ENCODE assay signal across 1 cellular context in the genomic region with DNA sequence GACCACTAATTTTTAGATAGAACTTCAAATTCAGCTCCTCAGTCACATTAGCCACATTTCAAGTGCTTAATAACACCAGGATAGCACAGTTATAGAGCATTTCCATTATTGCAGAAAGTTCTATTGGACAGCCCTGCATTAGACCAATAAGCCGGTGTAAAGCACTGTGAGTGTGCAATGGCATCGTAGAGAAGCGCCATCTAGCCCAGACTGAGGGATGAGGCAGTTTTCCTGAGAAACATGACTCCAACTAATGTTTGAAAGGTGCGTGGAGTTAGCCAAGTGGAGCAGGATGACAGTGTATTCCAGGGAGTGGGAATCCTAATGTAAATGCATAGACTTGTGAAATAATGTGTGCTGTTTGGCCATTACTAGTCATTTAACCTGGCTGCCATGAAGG.
TF ChIP-seq lines count a peak whose summit lies in the region.

No MANE protein-coding gene starts in this region.

TF ChIP-seq in GM23338, 12 proteins besides CTCF, POLR2A, EP300 and RAD21 (continued from another document):
- TF ChIP-seq, protein P1, sequence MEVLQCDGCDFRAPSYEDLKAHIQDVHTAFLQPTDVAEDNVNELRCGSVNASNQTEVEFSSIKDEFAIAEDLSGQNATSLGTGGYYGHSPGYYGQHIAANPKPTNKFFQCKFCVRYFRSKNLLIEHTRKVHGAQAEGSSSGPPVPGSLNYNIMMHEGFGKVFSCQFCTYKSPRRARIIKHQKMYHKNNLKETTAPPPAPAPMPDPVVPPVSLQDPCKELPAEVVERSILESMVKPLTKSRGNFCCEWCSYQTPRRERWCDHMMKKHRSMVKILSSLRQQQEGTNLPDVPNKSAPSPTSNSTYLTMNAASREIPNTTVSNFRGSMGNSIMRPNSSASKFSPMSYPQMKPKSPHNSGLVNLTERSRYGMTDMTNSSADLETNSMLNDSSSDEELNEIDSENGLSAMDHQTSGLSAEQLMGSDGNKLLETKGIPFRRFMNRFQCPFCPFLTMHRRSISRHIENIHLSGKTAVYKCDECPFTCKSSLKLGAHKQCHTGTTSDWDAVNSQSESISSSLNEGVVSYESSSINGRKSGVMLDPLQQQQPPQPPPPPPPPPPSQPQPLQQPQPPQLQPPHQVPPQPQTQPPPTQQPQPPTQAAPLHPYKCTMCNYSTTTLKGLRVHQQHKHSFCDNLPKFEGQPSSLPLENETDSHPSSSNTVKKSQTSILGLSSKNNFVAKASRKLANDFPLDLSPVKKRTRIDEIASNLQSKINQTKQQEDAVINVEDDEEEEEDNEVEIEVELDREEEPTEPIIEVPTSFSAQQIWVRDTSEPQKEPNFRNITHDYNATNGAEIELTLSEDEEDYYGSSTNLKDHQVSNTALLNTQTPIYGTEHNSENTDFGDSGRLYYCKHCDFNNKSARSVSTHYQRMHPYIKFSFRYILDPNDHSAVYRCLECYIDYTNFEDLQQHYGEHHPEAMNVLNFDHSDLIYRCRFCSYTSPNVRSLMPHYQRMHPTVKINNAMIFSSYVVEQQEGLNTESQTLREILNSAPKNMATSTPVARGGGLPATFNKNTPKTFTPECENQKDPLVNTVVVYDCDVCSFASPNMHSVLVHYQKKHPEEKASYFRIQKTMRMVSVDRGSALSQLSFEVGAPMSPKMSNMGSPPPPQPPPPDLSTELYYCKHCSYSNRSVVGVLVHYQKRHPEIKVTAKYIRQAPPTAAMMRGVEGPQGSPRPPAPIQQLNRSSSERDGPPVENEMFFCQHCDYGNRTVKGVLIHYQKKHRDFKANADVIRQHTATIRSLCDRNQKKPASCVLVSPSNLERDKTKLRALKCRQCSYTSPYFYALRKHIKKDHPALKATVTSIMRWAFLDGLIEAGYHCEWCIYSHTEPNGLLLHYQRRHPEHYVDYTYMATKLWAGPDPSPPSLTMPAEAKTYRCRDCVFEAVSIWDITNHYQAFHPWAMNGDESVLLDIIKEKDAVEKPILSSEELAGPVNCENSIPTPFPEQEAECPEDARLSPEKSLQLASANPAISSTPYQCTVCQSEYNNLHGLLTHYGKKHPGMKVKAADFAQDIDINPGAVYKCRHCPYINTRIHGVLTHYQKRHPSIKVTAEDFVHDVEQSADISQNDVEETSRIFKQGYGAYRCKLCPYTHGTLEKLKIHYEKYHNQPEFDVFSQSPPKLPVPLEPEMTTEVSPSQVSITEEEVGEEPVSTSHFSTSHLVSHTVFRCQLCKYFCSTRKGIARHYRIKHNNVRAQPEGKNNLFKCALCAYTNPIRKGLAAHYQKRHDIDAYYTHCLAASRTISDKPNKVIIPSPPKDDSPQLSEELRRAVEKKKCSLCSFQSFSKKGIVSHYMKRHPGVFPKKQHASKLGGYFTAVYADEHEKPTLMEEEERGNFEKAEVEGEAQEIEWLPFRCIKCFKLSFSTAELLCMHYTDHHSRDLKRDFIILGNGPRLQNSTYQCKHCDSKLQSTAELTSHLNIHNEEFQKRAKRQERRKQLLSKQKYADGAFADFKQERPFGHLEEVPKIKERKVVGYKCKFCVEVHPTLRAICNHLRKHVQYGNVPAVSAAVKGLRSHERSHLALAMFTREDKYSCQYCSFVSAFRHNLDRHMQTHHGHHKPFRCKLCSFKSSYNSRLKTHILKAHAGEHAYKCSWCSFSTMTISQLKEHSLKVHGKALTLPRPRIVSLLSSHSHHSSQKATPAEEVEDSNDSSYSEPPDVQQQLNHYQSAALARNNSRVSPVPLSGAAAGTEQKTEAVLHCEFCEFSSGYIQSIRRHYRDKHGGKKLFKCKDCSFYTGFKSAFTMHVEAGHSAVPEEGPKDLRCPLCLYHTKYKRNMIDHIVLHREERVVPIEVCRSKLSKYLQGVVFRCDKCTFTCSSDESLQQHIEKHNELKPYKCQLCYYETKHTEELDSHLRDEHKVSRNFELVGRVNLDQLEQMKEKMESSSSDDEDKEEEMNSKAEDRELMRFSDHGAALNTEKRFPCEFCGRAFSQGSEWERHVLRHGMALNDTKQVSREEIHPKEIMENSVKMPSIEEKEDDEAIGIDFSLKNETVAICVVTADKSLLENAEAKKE (CRISPR knock-in tag; IDR thresholded peaks at IDR 0.05) = no peak
- TF ChIP-seq POLR2AphosphoS5 (IDR thresholded peaks at IDR 0.05; ENCODE audit: low read depth) = no peak
- TF ChIP-seq REST (IDR thresholded peaks at IDR 0.05; ENCODE audit: unreplicated experiment) = no peak
- TF ChIP-seq ZNF331 (CRISPR knock-in tag; IDR thresholded peaks at IDR 0.05; ENCODE audit: low read depth) = no peak
- no peak for TF ChIP-seq EZH2phosphoT487 (IDR thresholded peaks at IDR 0.05; ENCODE audit: unreplicated experiment)
- TF ChIP-seq, protein P2, sequence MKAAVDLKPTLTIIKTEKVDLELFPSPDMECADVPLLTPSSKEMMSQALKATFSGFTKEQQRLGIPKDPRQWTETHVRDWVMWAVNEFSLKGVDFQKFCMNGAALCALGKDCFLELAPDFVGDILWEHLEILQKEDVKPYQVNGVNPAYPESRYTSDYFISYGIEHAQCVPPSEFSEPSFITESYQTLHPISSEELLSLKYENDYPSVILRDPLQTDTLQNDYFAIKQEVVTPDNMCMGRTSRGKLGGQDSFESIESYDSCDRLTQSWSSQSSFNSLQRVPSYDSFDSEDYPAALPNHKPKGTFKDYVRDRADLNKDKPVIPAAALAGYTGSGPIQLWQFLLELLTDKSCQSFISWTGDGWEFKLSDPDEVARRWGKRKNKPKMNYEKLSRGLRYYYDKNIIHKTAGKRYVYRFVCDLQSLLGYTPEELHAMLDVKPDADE (IDR thresholded peaks at IDR 0.05) = no peak
- no peak for TF ChIP-seq JUNB (IDR thresholded peaks at IDR 0.05; ENCODE audit: unreplicated experiment)
